11 cellular contexts compared by ENCODE assay signal in genomic region chr4:145773581-145774234, GRCh38.
A peak's percentile ranks its signal among the peaks of the same experiment; 100 is the strongest.
DNase-seq lines count a peak whose midpoint lies in the region; ATAC-seq and TF ChIP-seq lines count a peak whose summit lies in the region.
"Had no signal": no experiment of that assay in that cellular context is flagged by ENCODE, and none has a peak within 500 bp of the region (broad histone marks: within the 10 kb centered on the region; RNA-seq: fewer than 3 reads in every experiment).

No MANE protein-coding gene starts in this region.

- peaks cover 28% of the 10 kb centered on the region for H3K4me1 Mint-ChIP-seq in activated T-cell treated with anti-CD3 and anti-CD28 coated beads, Interleukin-2, amount 50 U/mL, for 72 hours (ENCODE audit: low read depth)
- no peaks in the 10 kb centered on the region for H3K4me1 Mint-ChIP-seq in activated T-cell treated with anti-CD3 and anti-CD28 coated beads, Interleukin-2, amount 50 U/mL, for 4 hours (ENCODE audit: low read depth)
- no peaks in the 10 kb centered on the region for H3K4me1 Mint-ChIP-seq in Calu3 (ENCODE audit: low read depth, unreplicated experiment)
- H3K4me1 Mint-ChIP-seq: activated B cell treated with CpG ODN at 0.5 μM for 24 hours had no signal

- no peaks in the 10 kb centered on the region for H3K9me3 Mint-ChIP-seq in activated T-cell treated with anti-CD3 and anti-CD28 coated beads, Interleukin-2, amount 50 U/mL, for 72 hours
- H3K9me3 Mint-ChIP-seq in activated T-cell treated with anti-CD3 and anti-CD28 coated beads, Interleukin-2, amount 50 U/mL, for 4 hours, result no peaks in the 10 kb centered on the region
- H3K9me3 Mint-ChIP-seq in Calu3 (ENCODE audit: low read depth, unreplicated experiment), result no peaks in the 10 kb centered on the region
- H3K9me3 Mint-ChIP-seq: activated B cell treated with CpG ODN at 0.5 μM for 24 hours had no signal

- H3K27me3 ChIP-seq in ascending aorta (no peaks in the 10 kb centered on the region), thoracic aorta (replicated peaks; ENCODE audit: insufficient read depth) (no peaks in the 10 kb centered on the region)

- H3K36me3 Mint-ChIP-seq in activated T-cell treated with anti-CD3 and anti-CD28 coated beads, Interleukin-2, amount 50 U/mL, for 72 hours (ENCODE audit: insufficient read depth in 2 of 2), result peaks cover 16 to 42% of the 10 kb centered on the region in 2 donors
- peaks cover 41% of the 10 kb centered on the region for H3K36me3 Mint-ChIP-seq in activated T-cell treated with anti-CD3 and anti-CD28 coated beads, Interleukin-2, amount 50 U/mL, for 4 hours (ENCODE audit: insufficient read depth)
- H3K36me3 Mint-ChIP-seq in Calu3 (ENCODE audit: insufficient read depth, unreplicated experiment), result no peaks in the 10 kb centered on the region

- H3K4me3 Mint-ChIP-seq in activated T-cell treated with anti-CD3 and anti-CD28 coated beads, Interleukin-2, amount 50 U/mL, for 72 hours, result peak overlapping the region in 1 of 2 donors; percentile 4
- no peak overlapping the region for H3K4me3 Mint-ChIP-seq in activated T-cell treated with anti-CD3 and anti-CD28 coated beads, Interleukin-2, amount 50 U/mL, for 4 hours
- H3K4me3 Mint-ChIP-seq in Calu3 (ENCODE audit: low read depth, unreplicated experiment), result no peak overlapping the region
- H3K4me3 Mint-ChIP-seq: activated B cell treated with CpG ODN at 0.5 μM for 24 hours had no signal

- TF ChIP-seq CTCF in ascending aorta (IDR thresholded peaks at IDR 0.05), result no peak
- no peak for TF ChIP-seq CTCF in thoracic aorta (IDR thresholded peaks at IDR 0.05)
- no peak for TF ChIP-seq CTCF in Calu3 (IDR thresholded peaks at IDR 0.05; ENCODE audit: unreplicated experiment)

- H3K9me3 ChIP-seq in ascending aorta, result no peaks in the 10 kb centered on the region
- no peaks in the 10 kb centered on the region for H3K9me3 ChIP-seq in thoracic aorta

- peak overlapping the region; percentile 8 to 10 for H3K27ac ChIP-seq in ascending aorta
- peak overlapping the region; percentile 3 to 55 for H3K27ac ChIP-seq in thoracic aorta

- intact Hi-C loops in ascending aorta (cut with DNase I) (no loop called here), Calu3 (cut with micrococcal nuclease; ENCODE audit: unreplicated experiment) (no loop called here)

- peak overlapping the region; percentile 9 for H3K27ac Mint-ChIP-seq in activated T-cell treated with anti-CD3 and anti-CD28 coated beads, Interleukin-2, amount 50 U/mL, for 72 hours
- no peak overlapping the region for H3K27ac Mint-ChIP-seq in Calu3 (ENCODE audit: unreplicated experiment)
- H3K27ac Mint-ChIP-seq: activated B cell treated with CpG ODN at 0.5 μM for 24 hours had no signal

- CTCF ChIA-PET in Calu3 (lab: Charles Lee), result no interaction called here

- peaks cover 6 to 18% of the 10 kb centered on the region in 2 donors for H3K36me3 ChIP-seq in ascending aorta
- peaks cover 23% of the 10 kb centered on the region for H3K36me3 ChIP-seq in thoracic aorta

- DNase-seq in activated T-cell treated with anti-CD3 and anti-CD28 coated beads, Interleukin-2, amount 50 U/mL, for 72 hours, result no peak
- DNase-seq in activated T-cell treated with anti-CD3 and anti-CD28 coated beads, Interleukin-2, amount 50 U/mL, for 4 hours, result no peak
- DNase-seq in ascending aorta (ENCODE audit: low spot score in 2 of 2), result no peak
- no peak for DNase-seq in thoracic aorta (ENCODE audit: low spot score)
- no peak for DNase-seq in NCI-H345 (lab: John Stamatoyannopoulos, UW)
- no peak for DNase-seq in Calu3
- DNase-seq in middle frontal gyrus (ENCODE audit: extremely low spot score, low spot score), result no peak
- DNase-seq: ACHN, activated B cell treated with CpG ODN at 0.5 μM for 24 hours, NCI-H1694 treated with DMSO at 0.1 percent for 48 hours had no signal

- H3K4me1 ChIP-seq in ascending aorta (peaks cover 0 to 4% of the 10 kb centered on the region in 2 donors), thoracic aorta (ENCODE audit: control insufficient read depth in 1 of 2, low read depth in 2 of 2) (peaks cover 4 to 15% of the 10 kb centered on the region in 2 donors)

- H3K27me3 Mint-ChIP-seq in activated T-cell treated with anti-CD3 and anti-CD28 coated beads, Interleukin-2, amount 50 U/mL, for 72 hours (ENCODE audit: low read depth), result no peaks in the 10 kb centered on the region
- H3K27me3 Mint-ChIP-seq in activated T-cell treated with anti-CD3 and anti-CD28 coated beads, Interleukin-2, amount 50 U/mL, for 4 hours (ENCODE audit: low read depth), result no peaks in the 10 kb centered on the region
- H3K27me3 Mint-ChIP-seq in Calu3 (ENCODE audit: unreplicated experiment), result no peaks in the 10 kb centered on the region
- H3K27me3 Mint-ChIP-seq: activated B cell treated with CpG ODN at 0.5 μM for 24 hours had no signal

- ATAC-seq in activated T-cell treated with anti-CD3 and anti-CD28 coated beads, Interleukin-2, amount 50 U/mL, for 72 hours (replicated peaks in 1 of 2), result peak; percentile 67 to 79
- no peak for ATAC-seq in activated T-cell treated with anti-CD3 and anti-CD28 coated beads, Interleukin-2, amount 50 U/mL, for 4 hours
- ATAC-seq in HG02938 (IDR thresholded peaks at IDR 0.05; ENCODE audit: unreplicated experiment) (peak; percentile 94), thoracic aorta (ENCODE audit: insufficient number of reproducible peaks, low FRiP score, low read depth) (no peak)

- BruUV-seq in Calu3 (replicated peaks; lab: Mats Ljungman, UMichigan), result no TSS peak

- H3K4me3 ChIP-seq in ascending aorta (no peak overlapping the region), thoracic aorta (no peak overlapping the region)

Comparison
In these comparisons a context has a peak if more than half of its experiments do, and no peak if none do; other contexts are left out.
1. ATAC-seq: peak in activated T-cell treated with anti-CD3 and anti-CD28 coated beads, Interleukin-2, amount 50 U/mL, for 72 hours (2 of 2) and HG02938 (single experiment); none in activated T-cell treated with anti-CD3 and anti-CD28 coated beads, Interleukin-2, amount 50 U/mL, for 4 hours (0 of 2) and thoracic aorta (single experiment).